8 cellular contexts compared by ENCODE assay signal in genomic region chr2:108449410-108450200, GRCh38. TPM values are rescaled to one million over a fixed set of nuclear protein-coding genes. Genes with fewer than 3 reads are reported as not detected.
DNase-seq lines count a peak whose midpoint lies in the region; ATAC-seq, FAIRE-seq and TF ChIP-seq lines count a peak whose summit lies in the region.

No MANE protein-coding gene starts in this region.

- H3K4me3 ChIP-seq in choroid plexus epithelial cell (ENCODE audit: low read depth, low read length) (peak overlapping the region; percentile 91), right lobe of liver (peak overlapping the region; percentile 88 to 93 (median 88)), stomach (peak overlapping the region; percentile 67 to 93 (median 84))

- H3K4me1 ChIP-seq in right lobe of liver = peaks cover 0 to 3% (median 1%) of the 10 kb centered on the region in 4 donors
- H3K4me1 ChIP-seq in stomach = peaks cover 3 to 26% (median 16%) of the 10 kb centered on the region in 4 donors

- DNase-seq in EH (ENCODE audit: low read depth) (peak; percentile 54), HuH-7 (ENCODE audit: low spot score) (peak; percentile 27), SW480 (ENCODE audit: low spot score) (peak; percentile 51), choroid plexus epithelial cell (ENCODE audit: low read depth) (peak; percentile 61), right lobe of liver (no peak), stomach (peak; percentile 36), D721Med (ENCODE audit: insufficient read length, low spot score) (no peak)

- no peaks in the 10 kb centered on the region for H3K27me3 ChIP-seq in right lobe of liver
- H3K27me3 ChIP-seq in stomach = no peaks in the 10 kb centered on the region

- 5% methylated on average over 14 of the region's 22 CpGs for WGBS in right lobe of liver (ENCODE audit: insufficient coverage, low coverage, low lambda C conversion rate, missing lambda C conversion rate)
- 1 to 2% (median 1%) methylated on average over 22 of the region's 22 CpGs for WGBS in stomach, 5 donors

- TF ChIP-seq POLR2A in right lobe of liver (IDR thresholded peaks at IDR 0.05) (no peak), stomach (IDR thresholded peaks at IDR 0.05) (no peak)

- peak overlapping the region; percentile 77 to 89 (median 85) for H3K27ac ChIP-seq in right lobe of liver
- H3K27ac ChIP-seq in stomach = peak overlapping the region; percentile 87 to 98 (median 95)

- intact Hi-C loops in right lobe of liver (cut with DNase I) = no loop called here
- intact Hi-C loops in stomach (cut with DNase I; ENCODE audit: low total_unique reads) = no loop called here

- no peak for FAIRE-seq in D721Med (lab: Jason Lieb, UNC)

- H3K9me3 ChIP-seq in right lobe of liver (no peaks in the 10 kb centered on the region), stomach (no peaks in the 10 kb centered on the region)

- peak; percentile 37 for ATAC-seq in GM21423 (IDR thresholded peaks at IDR 0.05; ENCODE audit: unreplicated experiment)
- ATAC-seq in right lobe of liver = peak; percentile 61 to 74 (median 70)

- H3K36me3 ChIP-seq in right lobe of liver = peaks cover 0 to 31% (median 16%) of the 10 kb centered on the region in 4 donors
- peaks cover 25 to 37% (median 30%) of the 10 kb centered on the region in 4 donors for H3K36me3 ChIP-seq in stomach

- no peak for TF ChIP-seq CTCF in choroid plexus epithelial cell (conservative IDR thresholded peaks at IDR 0.05; ENCODE audit: low read depth, low read length)
- TF ChIP-seq CTCF in right lobe of liver (IDR thresholded peaks at IDR 0.05) = no peak
- TF ChIP-seq CTCF in stomach (IDR thresholded peaks at IDR 0.05) = no peak
- TF ChIP-seq CTCF in D721Med (IDR thresholded peaks at IDR 0.05; ENCODE audit: insufficient read depth, missing control alignments) = no peak

- TF ChIP-seq EP300 in stomach (IDR thresholded peaks at IDR 0.05) = no peak

RNA-seq across cellular contexts. Expression of gene GCC2, which starts 0.6 kb away (rescaled TPM):
- total RNA-seq in right lobe of liver (10 to 100 TPM; 11.9 to 24.7 (median 17.7) TPM), stomach (100 to 1,000 TPM in 1 of 5 donors, 10 to 100 TPM in 4; 48.7 to 498 (median 76.9) TPM)
- 10 to 100 TPM in 1 of 3 donors, 1 to 10 TPM in 2; 5.2 to 11.0 (median 7.6) TPM for polyA plus RNA-seq in stomach

Comparison
In these comparisons a context has a peak if more than half of its experiments do, and no peak if none do; other contexts are left out.
1. DNase-seq: peak in EH (single experiment), HuH-7 (single experiment), SW480 (single experiment), choroid plexus epithelial cell (single experiment) and stomach (single experiment); none in right lobe of liver (0 of 3) and D721Med (single experiment).
2. Peak in every context shown above with its lines, with median percentiles within 50 percentile points of each other: H3K4me3 ChIP-seq.